ENCODE assay signal across 18 cellular contexts in genomic region chr22:35781898-35782297, GRCh38.
"Had no signal": no experiment of that assay in that cellular context is flagged by ENCODE, and none has a peak within 500 bp of the region (broad histone marks: within the 10 kb centered on the region; RNA-seq: fewer than 3 reads in every experiment).

No MANE protein-coding gene starts in this region.

- H3K4me1 Mint-ChIP-seq: activated naive CD4-positive, alpha-beta T cell treated with anti-CD3 and anti-CD28 coated beads, Interleukin-2, amount 10 ng/mL, durations not matched to agents 7 days and 5 days; memory B cell; naive thymus-derived CD4-positive, alpha-beta T cell; stimulated activated naive CD8-positive, alpha-beta T cell treated with anti-CD3 and anti-CD28 coated beads, Interleukin-15, amount 100 ng/mL, for 72 hours had no signal

- DNase-seq: activated CD4-positive, alpha-beta memory T cell treated with anti-CD3 and anti-CD28 coated beads for 36 hours; activated CD4-positive, alpha-beta T cell treated with anti-CD3 and anti-CD28 coated beads for 48 hours; activated effector memory CD4-positive, alpha-beta T cell treated with anti-CD3 and anti-CD28 coated beads, Interleukin-2, amount 50 U/mL, for 16 hours; activated naive CD4-positive, alpha-beta T cell treated with anti-CD3 and anti-CD28 coated beads, Interleukin-2, amount 10 ng/mL, durations not matched to agents 7 days and 5 days; central memory CD4-positive, alpha-beta T cell; colonic mucosa; hypothalamus; mucosa of descending colon; naive thymus-derived CD4-positive, alpha-beta T cell; stimulated activated CD4-positive, alpha-beta T cell treated with anti-CD3 and anti-CD28 coated beads, Interleukin-12 subunit alpha, Interleukin-12 subunit beta, amount 100 ng/mL, for 4 hours; stimulated activated naive CD8-positive, alpha-beta T cell treated with anti-CD3 and anti-CD28 coated beads, Interleukin-15, amount 100 ng/mL, for 72 hours; T1000; trophoblast cell; uterus had no signal

- H3K27ac ChIP-seq: colonic mucosa, esophagus muscularis mucosa had no signal

- H3K4me1 ChIP-seq: colonic mucosa had no signal

- H3K36me3 ChIP-seq: colonic mucosa, uterus had no signal

- H3K27ac Mint-ChIP-seq: activated CD4-positive, alpha-beta memory T cell treated with anti-CD3 and anti-CD28 coated beads for 36 hours; activated naive CD4-positive, alpha-beta T cell treated with anti-CD3 and anti-CD28 coated beads, Interleukin-2, amount 10 ng/mL, durations not matched to agents 7 days and 5 days; memory B cell; naive thymus-derived CD4-positive, alpha-beta T cell; stimulated activated naive CD8-positive, alpha-beta T cell treated with anti-CD3 and anti-CD28 coated beads, Interleukin-15, amount 100 ng/mL, for 72 hours had no signal

- H3K4me3 Mint-ChIP-seq: activated CD4-positive, alpha-beta memory T cell treated with anti-CD3 and anti-CD28 coated beads for 36 hours; activated naive CD4-positive, alpha-beta T cell treated with anti-CD3 and anti-CD28 coated beads, Interleukin-2, amount 10 ng/mL, durations not matched to agents 7 days and 5 days; brain; memory B cell; naive thymus-derived CD4-positive, alpha-beta T cell; stimulated activated naive CD8-positive, alpha-beta T cell treated with anti-CD3 and anti-CD28 coated beads, Interleukin-15, amount 100 ng/mL, for 72 hours had no signal

- H3K9me3 Mint-ChIP-seq: activated CD4-positive, alpha-beta memory T cell treated with anti-CD3 and anti-CD28 coated beads for 36 hours; activated naive CD4-positive, alpha-beta T cell treated with anti-CD3 and anti-CD28 coated beads, Interleukin-2, amount 10 ng/mL, durations not matched to agents 7 days and 5 days; brain; memory B cell; naive thymus-derived CD4-positive, alpha-beta T cell; stimulated activated naive CD8-positive, alpha-beta T cell treated with anti-CD3 and anti-CD28 coated beads, Interleukin-15, amount 100 ng/mL, for 72 hours had no signal

- H3K4me3 ChIP-seq: colonic mucosa, esophagus muscularis mucosa, mucosa of descending colon, uterus had no signal

- H3K36me3 Mint-ChIP-seq: activated CD4-positive, alpha-beta memory T cell treated with anti-CD3 and anti-CD28 coated beads for 36 hours; activated naive CD4-positive, alpha-beta T cell treated with anti-CD3 and anti-CD28 coated beads, Interleukin-2, amount 10 ng/mL, durations not matched to agents 7 days and 5 days; memory B cell had no signal

- H3K27me3 ChIP-seq: colonic mucosa, esophagus muscularis mucosa, uterus had no signal

- H3K27me3 Mint-ChIP-seq: activated naive CD4-positive, alpha-beta T cell treated with anti-CD3 and anti-CD28 coated beads, Interleukin-2, amount 10 ng/mL, durations not matched to agents 7 days and 5 days; brain; progenitor cell of endocrine pancreas; stimulated activated naive CD8-positive, alpha-beta T cell treated with anti-CD3 and anti-CD28 coated beads, Interleukin-15, amount 100 ng/mL, for 72 hours had no signal

- H3K9me3 ChIP-seq: colonic mucosa, esophagus muscularis mucosa, mucosa of descending colon, uterus had no signal

- ATAC-seq: mucosa of descending colon; naive thymus-derived CD4-positive, alpha-beta T cell; stimulated activated naive CD8-positive, alpha-beta T cell treated with anti-CD3 and anti-CD28 coated beads, Interleukin-15, amount 100 ng/mL, for 72 hours had no signal
